ENCODE assay signal across 9 cellular contexts in genomic region chr16:89921699-89922476, GRCh38. TPM values are rescaled to one million over a fixed set of nuclear protein-coding genes. Genes with fewer than 3 reads are reported as not detected.
DNase-seq lines count a peak whose midpoint lies in the region; FAIRE-seq and TF ChIP-seq lines count a peak whose summit lies in the region.
"Had no signal": no experiment of that assay in that cellular context is flagged by ENCODE, and none has a peak within 500 bp of the region (broad histone marks: within the 10 kb centered on the region; RNA-seq: fewer than 3 reads in every experiment).

No MANE protein-coding gene starts in this region.

- H2BK5ac ChIP-seq in mesenchymal stem cell (ENCODE audit: low read depth, low read length, poor library complexity, severe bottlenecking): peak overlapping the region; percentile 98

- H3K27me3 ChIP-seq in endocrine pancreas (ENCODE audit: control insufficient read depth, insufficient read depth, low read length) (no peaks in the 10 kb centered on the region), mesenchymal stem cell (ENCODE audit: control insufficient read depth in 1 of 2, insufficient read depth in 1 of 2, low read length in 2 of 2) (no peaks in the 10 kb centered on the region), tibial nerve (peaks cover 0 to 45% of the 10 kb centered on the region in 2 donors)

- no peak overlapping the region for H2AFZ ChIP-seq in mesenchymal stem cell (ENCODE audit: low read depth, low read length)

- H3K36me3 ChIP-seq in endocrine pancreas (ENCODE audit: control insufficient read depth, insufficient read depth, low read length): no peaks in the 10 kb centered on the region
- peaks cover 0 to 12% of the 10 kb centered on the region in 2 experiments for H3K36me3 ChIP-seq in mesenchymal stem cell (ENCODE audit: control insufficient read depth in 1 of 2, insufficient read depth in 2 of 2, low read depth in 1 of 2, low read length in 2 of 2)
- H3K36me3 ChIP-seq in tibial nerve: no peaks in the 10 kb centered on the region
- H3K36me3 ChIP-seq: pancreas had no signal

- H3K14ac ChIP-seq in mesenchymal stem cell (ENCODE audit: low read length in 2 of 2): peak overlapping the region; percentile 19 to 98

- H2BK15ac ChIP-seq in mesenchymal stem cell (ENCODE audit: low read depth, poor library complexity, severe bottlenecking): peak overlapping the region; percentile 84

- H3K9me3 ChIP-seq in endocrine pancreas (ENCODE audit: control insufficient read depth, low read length): no peaks in the 10 kb centered on the region
- no peaks in the 10 kb centered on the region for H3K9me3 ChIP-seq in mesenchymal stem cell (ENCODE audit: control insufficient read depth, low read length)
- no peaks in the 10 kb centered on the region for H3K9me3 ChIP-seq in tibial nerve
- H3K9me3 ChIP-seq: pancreas had no signal

- H3K27ac ChIP-seq in mesenchymal stem cell (ENCODE audit: low read length, poor library complexity, severe bottlenecking): peak overlapping the region; percentile 100
- H3K27ac ChIP-seq in tibial nerve: peak overlapping the region in 3 of 4 donors; percentile 55 to 88 (median 83)

- peak overlapping the region; percentile 98 to 100 for H3K4ac ChIP-seq in mesenchymal stem cell (ENCODE audit: low read depth in 1 of 2, low read length in 2 of 2)

- in situ Hi-C loops in ACHN (cut with HindIII; ENCODE audit: low pct_ligation_motif_present, low pct_unique_long_range_greater_than_20kb, low sequenced_read_pairs): no loop called here
- in situ Hi-C loops in SK-MEL-5 (cut with HindIII; ENCODE audit: low pct_unique_long_range_greater_than_20kb, low sequenced_read_pairs): no loop called here

- under 1% methylated on average over 22 of the region's 22 CpGs for WGBS in mesenchymal stem cell
- 3% methylated on average over 15 to 17 of the region's 22 CpGs for WGBS in tibial nerve, 2 donors

- H2BK12ac ChIP-seq in mesenchymal stem cell (ENCODE audit: low read length in 2 of 2): peak overlapping the region; percentile 93 to 94

- TF ChIP-seq POLR2A in H54 (IDR thresholded peaks at IDR 0.05; ENCODE audit: low read depth, low read length) (peak; percentile 90), tibial nerve (IDR thresholded peaks at IDR 0.05) (peak in 1 of 2 donors; percentile 15)

- peak overlapping the region; percentile 98 for H2AK5ac ChIP-seq in mesenchymal stem cell (ENCODE audit: low read length, severe bottlenecking)

- no peak overlapping the region for H3K4me3 ChIP-seq in endocrine pancreas (ENCODE audit: control insufficient read depth, insufficient read depth, low read length)
- peak overlapping the region; percentile 72 to 86 for H3K4me3 ChIP-seq in mesenchymal stem cell (ENCODE audit: insufficient read depth in 1 of 2, low read depth in 1 of 2, low read length in 2 of 2)
- peak overlapping the region in 2 of 4 donors; percentile 34 to 62 for H3K4me3 ChIP-seq in tibial nerve

- TF ChIP-seq EP300 in tibial nerve (IDR thresholded peaks at IDR 0.05): peak in 1 of 2 donors; percentile 38

- peak overlapping the region; percentile 98 for H3K18ac ChIP-seq in mesenchymal stem cell (ENCODE audit: low read depth in 1 of 2, low read length in 2 of 2)

- H3K9ac ChIP-seq in endocrine pancreas (ENCODE audit: control insufficient read depth, insufficient read depth, low read length) (peak overlapping the region; percentile 27), mesenchymal stem cell (ENCODE audit: low read length) (peak overlapping the region; percentile 100)

- peaks cover 12% of the 10 kb centered on the region for H3K79me1 ChIP-seq in mesenchymal stem cell (replicated peaks; ENCODE audit: low read length, poor library complexity, severe bottlenecking)

- TF ChIP-seq CTCF in tibial nerve (IDR thresholded peaks at IDR 0.05): no peak

- H3K4me2 ChIP-seq in mesenchymal stem cell (ENCODE audit: low read length, poor library complexity, severe bottlenecking): peak overlapping the region; percentile 95

- peak overlapping the region; percentile 95 for H4K8ac ChIP-seq in mesenchymal stem cell (ENCODE audit: low read length)

- peak overlapping the region in 1 of 2 experiments; percentile 96 for H3K23ac ChIP-seq in mesenchymal stem cell (ENCODE audit: low read length in 2 of 2)

- no peaks in the 10 kb centered on the region for H3K4me1 ChIP-seq in endocrine pancreas (ENCODE audit: control insufficient read depth, insufficient read depth, low read length)
- peaks cover 66% of the 10 kb centered on the region for H3K4me1 ChIP-seq in mesenchymal stem cell (ENCODE audit: control insufficient read depth, insufficient read depth, low read depth, low read length)
- H3K4me1 ChIP-seq in tibial nerve: peaks cover 0 to 92% (median 55%) of the 10 kb centered on the region in 4 donors

- H4K91ac ChIP-seq in mesenchymal stem cell (ENCODE audit: low read length): peak overlapping the region; percentile 99

- peak overlapping the region; percentile 99 for H2BK120ac ChIP-seq in mesenchymal stem cell (ENCODE audit: low read depth, low read length)

- DNase-seq in ACHN (peak; percentile 95), H54 (ENCODE audit: insufficient read length, low spot score) (peak; percentile 97), SK-MEL-5 (ENCODE audit: low read depth, low spot score) (peak; percentile 93), mesenchymal stem cell (peak; percentile 97), tibial nerve (ENCODE audit: low spot score in 2 of 2) (no peak), inferior parietal cortex (ENCODE audit: extremely low spot score) (no peak), activated gamma-delta T cell (lab: John Stamatoyannopoulos, UW) (no peak)

- FAIRE-seq in H54 (lab: Jason Lieb, UNC): no peak
- FAIRE-seq: pancreas had no signal

RNA-seq across cellular contexts. Expression of gene TUBB3, which starts 1.3 kb away (rescaled TPM):
- 208 and 219 TPM in 2 replicates for total RNA-seq in SK-MEL-5 (2014; rRNA removed; shearing (Covaris generic))
- polyA plus RNA-seq in SK-MEL-5 (2015; cell fraction: cytosol; rRNA removed): 303 and 343 TPM in 2 replicates
- 288 and 317 TPM in 2 replicates for polyA plus RNA-seq in SK-MEL-5 (2015; cell fraction: nucleus; rRNA removed)
- polyA plus RNA-seq in mesenchymal stem cell (2013, experiment 1 of 2): 136 TPM
- 135 TPM for polyA plus RNA-seq in mesenchymal stem cell (2013, experiment 2 of 2)
- 10 to 100 TPM in 1 of 4 donors, 1 to 10 TPM in 1, under 1 TPM in 1, not detected in 1; 0.59 to 12.0 (median 3.5) TPM for total RNA-seq in tibial nerve

RNA-seq across cellular contexts. Expression of gene MC1R, which starts 3.2 kb away (rescaled TPM):
- 14.3 and 17.2 TPM in 2 replicates for total RNA-seq in SK-MEL-5 (2014; rRNA removed; shearing (Covaris generic))
- 17.8 and 19.9 TPM in 2 replicates for polyA plus RNA-seq in SK-MEL-5 (2015; cell fraction: cytosol; rRNA removed)
- 142 and 144 TPM in 2 replicates for polyA plus RNA-seq in SK-MEL-5 (2015; cell fraction: nucleus; rRNA removed)
- 5.5 TPM for polyA plus RNA-seq in mesenchymal stem cell (2013, experiment 1 of 2)
- 5.1 TPM for polyA plus RNA-seq in mesenchymal stem cell (2013, experiment 2 of 2)
- 10 to 100 TPM in 1 of 4 donors, 1 to 10 TPM in 3; 3.3 to 15.7 (median 6.9) TPM for total RNA-seq in tibial nerve

RNA-seq across cellular contexts. Expression of gene DEF8, which starts 26.7 kb away (rescaled TPM):
- total RNA-seq in SK-MEL-5 (2014; rRNA removed; shearing (Covaris generic)): 77.9 and 82.0 TPM in 2 replicates
- 92.1 and 107 TPM in 2 replicates for polyA plus RNA-seq in SK-MEL-5 (2015; cell fraction: cytosol; rRNA removed)
- polyA plus RNA-seq in SK-MEL-5 (2015; cell fraction: nucleus; rRNA removed): 307 and 356 TPM in 2 replicates
- polyA plus RNA-seq in mesenchymal stem cell (2013, experiment 1 of 2): 68.5 TPM
- polyA plus RNA-seq in mesenchymal stem cell (2013, experiment 2 of 2): 65.6 TPM
- 100 to 1,000 TPM in 2 of 4 donors, 10 to 100 TPM in 2; 60.9 to 144 (median 96.6) TPM for total RNA-seq in tibial nerve

RNA-seq across cellular contexts. Expression of gene TCF25, which starts 48.5 kb away (rescaled TPM):
- total RNA-seq in SK-MEL-5 (2014; rRNA removed; shearing (Covaris generic)): 76.6 and 93.1 TPM in 2 replicates
- 78.5 and 82.3 TPM in 2 replicates for polyA plus RNA-seq in SK-MEL-5 (2015; cell fraction: cytosol; rRNA removed)
- polyA plus RNA-seq in SK-MEL-5 (2015; cell fraction: nucleus; rRNA removed): 317 and 318 TPM in 2 replicates
- 222 TPM for polyA plus RNA-seq in mesenchymal stem cell (2013, experiment 1 of 2)
- polyA plus RNA-seq in mesenchymal stem cell (2013, experiment 2 of 2): 213 TPM
- total RNA-seq in tibial nerve: 100 to 1,000 TPM; 181 to 350 (median 290) TPM

Comparison
In these comparisons a context has a peak if more than half of its experiments do, and no peak if none do; other contexts are left out.
1. DNase-seq: peak in ACHN (single experiment), H54 (single experiment), SK-MEL-5 (single experiment) and mesenchymal stem cell (single experiment); none in tibial nerve (0 of 2), inferior parietal cortex (single experiment) and activated gamma-delta T cell (single experiment).
2. RNA of gene TUBB3, which starts 1.3 kb away (total RNA-seq): 208 to 219 TPM in SK-MEL-5; 0.59 to 12.0 TPM in tibial nerve; every median in the first group is over 10 times any median in the second.